20 cellular contexts compared by ENCODE assay signal in the genomic region with DNA sequence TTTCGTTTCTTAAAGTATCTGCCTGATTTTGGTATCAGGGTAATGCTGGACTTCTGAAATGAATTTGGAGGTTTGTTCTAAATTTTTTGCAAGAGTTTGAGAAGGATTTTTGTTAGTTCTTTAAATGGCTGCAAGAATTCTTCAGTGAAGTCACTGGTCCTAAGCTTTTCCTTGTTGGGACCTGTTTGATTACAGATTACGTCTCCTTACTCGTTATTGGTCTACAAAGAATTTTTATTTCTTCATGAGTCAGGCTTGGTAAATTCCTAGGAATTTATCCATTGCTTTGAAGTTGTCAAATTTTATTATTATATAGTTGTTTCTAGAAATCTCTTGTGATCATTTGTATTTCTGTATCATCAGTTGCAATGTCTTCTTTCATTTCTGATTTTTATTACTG.
DNase-seq lines count a peak whose midpoint lies in the region; ATAC-seq and TF ChIP-seq lines count a peak whose summit lies in the region.
"Had no signal": no experiment of that assay in that cellular context is flagged by ENCODE, and none has a peak within 500 bp of the region (broad histone marks: within the 10 kb centered on the region; RNA-seq: fewer than 3 reads in every experiment).

No MANE protein-coding gene starts in this region.

- TF ChIP-seq CTCF in epithelial cell of esophagus (IDR thresholded peaks at IDR 0.05; ENCODE audit: insufficient read depth, low read depth, low read length, missing control alignments) = no peak

- DNase-seq in EL (peak; percentile 35), M059J (ENCODE audit: low read depth) (peak; percentile 42), epithelial cell of esophagus (ENCODE audit: low read depth) (peak; percentile 57), renal cortical epithelial cell (ENCODE audit: low read depth) (peak; percentile 7), NCI-H2196 (lab: John Stamatoyannopoulos, UW; ENCODE audit: unreplicated experiment) (no peak), epidermal melanocyte (ENCODE audit: insufficient read length, low spot score) (no peak), NCI-H2107 (lab: John Stamatoyannopoulos, UW) (no peak)
- DNase-seq: C1 segment of cervical spinal cord; Kasumi-1; NCI-H1092; NCI-H1436; NCI-H187 treated with DMSO at 0.1 percent for 48 hours; NCI-H345; NCI-H524; NCI-H774; NK-92 treated with Interleukin-12 subunit alpha and Interleukin-12 subunit beta, amount 100 ng/mL, for 24 hours; SJCRH30; T-cell had no signal

- H3K4me3 ChIP-seq in epithelial cell of esophagus (ENCODE audit: low read length) = no peak overlapping the region
- H3K4me3 ChIP-seq: SJCRH30 had no signal

- ATAC-seq in GM18909 (IDR thresholded peaks at IDR 0.05; ENCODE audit: poor library complexity, unreplicated experiment) = no peak
- ATAC-seq: Panc1, T-cell had no signal

Comparison
In these comparisons a context has a peak if more than half of its experiments do, and no peak if none do; other contexts are left out.
1. DNase-seq: peak in EL (single experiment), M059J (single experiment), epithelial cell of esophagus (single experiment) and renal cortical epithelial cell (single experiment); none in NCI-H2196 (single experiment), epidermal melanocyte (single experiment) and NCI-H2107 (single experiment).